ENCODE assay signal across 23 cellular contexts in genomic region chr5:169767938-169768337, GRCh38.
DNase-seq lines count a peak whose midpoint lies in the region; ATAC-seq, FAIRE-seq and TF ChIP-seq lines count a peak whose summit lies in the region.
"Had no signal": no experiment of that assay in that cellular context is flagged by ENCODE, and none has a peak within 500 bp of the region (broad histone marks: within the 10 kb centered on the region; RNA-seq: fewer than 3 reads in every experiment).

No MANE protein-coding gene starts in this region.

- no peak for FAIRE-seq in H1 (lab: Jason Lieb, UNC)
- FAIRE-seq: G401.6 had no signal

- DNase-seq in NCI-H526 treated with DMSO at 0.1 percent for 48 hours (lab: John Stamatoyannopoulos, UW) (peak; percentile 14), H1 (ENCODE audit: low read depth in 1 of 2, low spot score in 2 of 2) (no peak), memory B cell (ENCODE audit: low spot score in 2 of 2) (no peak), NOMO-1 (lab: John Stamatoyannopoulos, UW; ENCODE audit: unreplicated experiment in 2 of 2) (no peak), NCI-H1092 (lab: John Stamatoyannopoulos, UW) (no peak)
- DNase-seq in naive thymus-derived CD4-positive, alpha-beta T cell = no peak
- DNase-seq: activated CD8-positive, alpha-beta memory T cell treated with anti-CD3 and anti-CD28 coated beads, Interleukin-2, amount 50 U/mL, for 48 hours; activated effector memory CD4-positive, alpha-beta T cell treated with anti-CD3 and anti-CD28 coated beads, Interleukin-2, amount 50 U/mL, for 16 hours; activated naive CD8-positive, alpha-beta T cell treated with anti-CD3 and anti-CD28 coated beads, Interleukin-2, amount 50 U/mL, for 24 hours; DMS153; H7; hippocampal formation; NCI-H2107; nephron progenitor cell; posterior cingulate gyrus; T-cell had no signal

- H3K4me3 ChIP-seq in H1 (ENCODE audit: extremely low read depth in 1 of 4, insufficient read depth in 2 of 4, low read depth in 3 of 4, low read length in 4 of 4) = no peak overlapping the region
- H3K4me3 ChIP-seq in naive thymus-derived CD4-positive, alpha-beta T cell (ENCODE audit: low read length) = no peak overlapping the region
- H3K4me3 ChIP-seq: breast epithelium, thoracic aorta had no signal

- no peak overlapping the region for H3K27ac ChIP-seq in H1 (ENCODE audit: low read depth, low read length)
- H3K27ac ChIP-seq in naive thymus-derived CD4-positive, alpha-beta T cell (ENCODE audit: low read depth, low read length) = no peak overlapping the region
- H3K27ac ChIP-seq: breast epithelium, thoracic aorta had no signal

- no peaks in the 10 kb centered on the region for H3K27me3 Mint-ChIP-seq in memory B cell
- H3K27me3 Mint-ChIP-seq in naive thymus-derived CD4-positive, alpha-beta T cell = no peaks in the 10 kb centered on the region
- H3K27me3 Mint-ChIP-seq: activated naive CD8-positive, alpha-beta T cell treated with anti-CD3 and anti-CD28 coated beads, Interleukin-2, amount 50 U/mL, for 24 hours; T-cell had no signal

- intact Hi-C loops in naive thymus-derived CD4-positive, alpha-beta T cell (cut with micrococcal nuclease) = no loop called here

- H3K4me1 Mint-ChIP-seq in memory B cell = peaks cover 19% of the 10 kb centered on the region
- H3K4me1 Mint-ChIP-seq in naive thymus-derived CD4-positive, alpha-beta T cell = peaks cover 0 to 18% (median 5%) of the 10 kb centered on the region in 7 donors
- H3K4me1 Mint-ChIP-seq: activated naive CD8-positive, alpha-beta T cell treated with anti-CD3 and anti-CD28 coated beads, Interleukin-2, amount 50 U/mL, for 24 hours; CD14-positive monocyte had no signal

- no peak overlapping the region for H4K5ac ChIP-seq in H1 (ENCODE audit: insufficient read length, low read depth, low read length)

- H3K9me3 Mint-ChIP-seq in memory B cell = peaks cover 1% of the 10 kb centered on the region
- H3K9me3 Mint-ChIP-seq in naive thymus-derived CD4-positive, alpha-beta T cell = peaks cover 0 to 2% (median 0%) of the 10 kb centered on the region in 11 donors
- H3K9me3 Mint-ChIP-seq: activated naive CD8-positive, alpha-beta T cell treated with anti-CD3 and anti-CD28 coated beads, Interleukin-2, amount 50 U/mL, for 24 hours; CD14-positive monocyte; mesothelial cell of epicardium; nephron progenitor cell; stimulated activated effector memory CD8-positive, alpha-beta T cell treated with anti-CD3 and anti-CD28 coated beads, Interleukin-12 subunit alpha, Interleukin-12 subunit beta, amount 100 ng/mL, for 72 hours; T-cell had no signal

- H3K18ac ChIP-seq in H1 (ENCODE audit: extremely low read depth, low read length) = no peak overlapping the region

- TF ChIP-seq RAD21 in H1 (IDR thresholded peaks at IDR 0.05 in 1 of 2, conservative IDR thresholded peaks at IDR 0.05 in 1 of 2; ENCODE audit: low read depth in 2 of 2, low read length in 2 of 2) = no peak

- peaks cover 0 to 10% (median 7%) of the 10 kb centered on the region in 4 experiments; a peak in 5 of 7 replicates for H3K4me1 ChIP-seq in H1 (replicated peaks in 1 of 4; ENCODE audit: control insufficient read depth in 3 of 4, insufficient read depth in 4 of 4, low read length in 3 of 4)
- H3K4me1 ChIP-seq in naive thymus-derived CD4-positive, alpha-beta T cell (ENCODE audit: control insufficient read depth in 2 of 2, insufficient read depth in 2 of 2, low read length in 2 of 2) = no peaks in the 10 kb centered on the region
- H3K4me1 ChIP-seq: breast epithelium had no signal

- no peak overlapping the region for H2BK20ac ChIP-seq in H1 (ENCODE audit: low read length)

- no peak overlapping the region for H2BK15ac ChIP-seq in H1 (ENCODE audit: low read length)

- H3K4me3 Mint-ChIP-seq in memory B cell = no peak overlapping the region
- no peak overlapping the region for H3K4me3 Mint-ChIP-seq in naive thymus-derived CD4-positive, alpha-beta T cell
- H3K4me3 Mint-ChIP-seq: activated naive CD8-positive, alpha-beta T cell treated with anti-CD3 and anti-CD28 coated beads, Interleukin-2, amount 50 U/mL, for 24 hours; CD14-positive monocyte; mesothelial cell of epicardium; nephron progenitor cell; stimulated activated effector memory CD8-positive, alpha-beta T cell treated with anti-CD3 and anti-CD28 coated beads, Interleukin-12 subunit alpha, Interleukin-12 subunit beta, amount 100 ng/mL, for 72 hours; T-cell had no signal

- H3K27ac Mint-ChIP-seq in memory B cell = peak overlapping the region; percentile 28
- peak overlapping the region in 1 of 9 donors; percentile 31 for H3K27ac Mint-ChIP-seq in naive thymus-derived CD4-positive, alpha-beta T cell
- H3K27ac Mint-ChIP-seq: activated naive CD8-positive, alpha-beta T cell treated with anti-CD3 and anti-CD28 coated beads, Interleukin-2, amount 50 U/mL, for 24 hours; mesothelial cell of epicardium; nephron progenitor cell; stimulated activated effector memory CD8-positive, alpha-beta T cell treated with anti-CD3 and anti-CD28 coated beads, Interleukin-12 subunit alpha, Interleukin-12 subunit beta, amount 100 ng/mL, for 72 hours; T-cell had no signal

- no peak overlapping the region for H4K91ac ChIP-seq in H1 (replicated peaks; ENCODE audit: insufficient read length, low read length)

- H3K27me3 ChIP-seq in H1 (replicated peaks in 1 of 4; ENCODE audit: control insufficient read depth in 3 of 4, extremely low read depth in 1 of 4, insufficient read depth in 3 of 4, low read length in 3 of 4) = no peaks in the 10 kb centered on the region
- H3K27me3 ChIP-seq in naive thymus-derived CD4-positive, alpha-beta T cell (ENCODE audit: control insufficient read depth in 2 of 2, insufficient read depth in 2 of 2, low read length in 2 of 2) = no peaks in the 10 kb centered on the region
- H3K27me3 ChIP-seq: breast epithelium had no signal

- WGBS in H1 (ENCODE audit: extremely low coverage in 1 of 2, insufficient coverage in 1 of 2, insufficient read length in 1 of 2, insufficient replicate concordance in 2 of 2, low coverage in 1 of 2, low lambda C conversion rate in 2 of 2, missing lambda C conversion rate in 1 of 2), 2 experiments = 74% methylated on average over 6 of the region's 6 CpGs; no CpG with 5 or more reads in 1 of the 2 experiments

- no peak overlapping the region for H2AK5ac ChIP-seq in H1 (ENCODE audit: low read depth, low read length)

- no peak overlapping the region for H2BK5ac ChIP-seq in H1 (ENCODE audit: low read depth, low read length)

- H3K79me1 ChIP-seq in H1 (ENCODE audit: low read depth, low read length) = no peaks in the 10 kb centered on the region

- H3K36me3 ChIP-seq in H1 (ENCODE audit: control insufficient read depth in 2 of 4, insufficient read depth in 4 of 4, low read length in 3 of 4) = no peaks in the 10 kb centered on the region
- peaks cover 0 to 60% (median 0%) of the 10 kb centered on the region in 3 experiments for H3K36me3 ChIP-seq in naive thymus-derived CD4-positive, alpha-beta T cell (ENCODE audit: control insufficient read depth in 2 of 3, insufficient read depth in 3 of 3, low read length in 3 of 3)
- H3K36me3 ChIP-seq: breast epithelium, thoracic aorta had no signal

- H3K79me2 ChIP-seq in H1 (ENCODE audit: control insufficient read depth in 1 of 2, insufficient read depth in 2 of 2, low read length in 2 of 2) = no peaks in the 10 kb centered on the region

- no peak overlapping the region for H4K8ac ChIP-seq in H1 (ENCODE audit: extremely low read depth, insufficient read depth, low read length)

- peaks cover 65% of the 10 kb centered on the region for H3K36me3 Mint-ChIP-seq in memory B cell
- H3K36me3 Mint-ChIP-seq in naive thymus-derived CD4-positive, alpha-beta T cell = peaks cover 24 to 78% (median 32%) of the 10 kb centered on the region in 5 donors
- H3K36me3 Mint-ChIP-seq: mesothelial cell of epicardium had no signal

- peaks cover 0 to 2% of the 10 kb centered on the region in 2 experiments for H4K20me1 ChIP-seq in H1 (replicated peaks in 1 of 2; ENCODE audit: control insufficient read depth in 1 of 2, insufficient read depth in 2 of 2, low read length in 2 of 2)

- H3K56ac ChIP-seq in H1 (replicated peaks; ENCODE audit: insufficient read length, low read depth, low read length) = no peak overlapping the region

- no peak overlapping the region for H3K4ac ChIP-seq in H1 (replicated peaks; ENCODE audit: insufficient read length, low read depth, low read length)

- H2BK120ac ChIP-seq in H1 (replicated peaks; ENCODE audit: low read depth, low read length) = no peak overlapping the region

- no peak overlapping the region for H2BK12ac ChIP-seq in H1 (ENCODE audit: low read depth, low read length)

- H3K9ac ChIP-seq in H1 (replicated peaks in 1 of 4; ENCODE audit: extremely low read depth in 1 of 4, low read depth in 3 of 4, low read length in 3 of 4) = no peak overlapping the region

- POLR2A ChIA-PET in H1 (lab: Charles Lee; ENCODE audit: partially characterized antibody) = no interaction called here
- POLR2A ChIA-PET in naive thymus-derived CD4-positive, alpha-beta T cell (lab: Charles Lee) = no interaction called here

- H3K9me3 ChIP-seq in H1 (ENCODE audit: insufficient read depth in 2 of 2, low read depth in 1 of 2, low read length in 1 of 2) = no peaks in the 10 kb centered on the region
- H3K9me3 ChIP-seq in naive thymus-derived CD4-positive, alpha-beta T cell (ENCODE audit: control insufficient read depth in 2 of 3, low read length in 3 of 3) = no peaks in the 10 kb centered on the region
- H3K9me3 ChIP-seq: breast epithelium, thoracic aorta had no signal

- no peak for TF ChIP-seq EP300 in H1 (IDR thresholded peaks at IDR 0.05; ENCODE audit: borderline replicate concordance in 1 of 2, low read depth in 2 of 2, low read length in 2 of 2)

- TF ChIP-seq CTCF in H1 (IDR thresholded peaks at IDR 0.05; ENCODE audit: control extremely low read depth in 1 of 3, insufficient read depth in 1 of 3, low read depth in 1 of 3, low read length in 3 of 3) = no peak

- H3K23ac ChIP-seq in H1 (ENCODE audit: insufficient read length) = no peak overlapping the region

- no peak overlapping the region for H3K14ac ChIP-seq in H1 (ENCODE audit: insufficient read length)

- no peak for TF ChIP-seq POLR2A in H1 (IDR thresholded peaks at IDR 0.05; ENCODE audit: control extremely low read depth in 1 of 2, low read depth in 2 of 2, low read length in 2 of 2)

- ATAC-seq in GM18868 (IDR thresholded peaks at IDR 0.05; ENCODE audit: unreplicated experiment) (peak; percentile 35), memory B cell (ENCODE audit: low read depth) (no peak)
- ATAC-seq in naive thymus-derived CD4-positive, alpha-beta T cell = no peak
- ATAC-seq: activated naive CD8-positive, alpha-beta T cell treated with anti-CD3 and anti-CD28 coated beads, Interleukin-2, amount 50 U/mL, for 24 hours; stimulated activated effector memory CD8-positive, alpha-beta T cell treated with anti-CD3 and anti-CD28 coated beads, Interleukin-12 subunit alpha, Interleukin-12 subunit beta, amount 100 ng/mL, for 72 hours; T-cell had no signal

- CTCF ChIA-PET in H1 (lab: Charles Lee; ENCODE audit: partially characterized antibody) = interaction anchor here (0.8 to 1.3 kb wide), 2 partner anchors 59 to 212 kb away, joined by 3 read pairs; partner anchors contain the start of gene INSYN2B
- CTCF ChIA-PET in naive thymus-derived CD4-positive, alpha-beta T cell (lab: Charles Lee) = no interaction called here

- no peak overlapping the region for H2AFZ ChIP-seq in H1 (ENCODE audit: low read length)

- no peaks in the 10 kb centered on the region; the same call in 1 of the 2 replicates for H3K23me2 ChIP-seq in H1 (ENCODE audit: low read depth, low read length)

- H3K4me2 ChIP-seq in H1 (ENCODE audit: insufficient read depth in 1 of 2, low read depth in 2 of 2, low read length in 2 of 2) = peak overlapping the region in 1 of 2 experiments; percentile 10; a peak in 1 of 4 replicates
